ENCODE assay signal across 2 cellular contexts in the genomic region with DNA sequence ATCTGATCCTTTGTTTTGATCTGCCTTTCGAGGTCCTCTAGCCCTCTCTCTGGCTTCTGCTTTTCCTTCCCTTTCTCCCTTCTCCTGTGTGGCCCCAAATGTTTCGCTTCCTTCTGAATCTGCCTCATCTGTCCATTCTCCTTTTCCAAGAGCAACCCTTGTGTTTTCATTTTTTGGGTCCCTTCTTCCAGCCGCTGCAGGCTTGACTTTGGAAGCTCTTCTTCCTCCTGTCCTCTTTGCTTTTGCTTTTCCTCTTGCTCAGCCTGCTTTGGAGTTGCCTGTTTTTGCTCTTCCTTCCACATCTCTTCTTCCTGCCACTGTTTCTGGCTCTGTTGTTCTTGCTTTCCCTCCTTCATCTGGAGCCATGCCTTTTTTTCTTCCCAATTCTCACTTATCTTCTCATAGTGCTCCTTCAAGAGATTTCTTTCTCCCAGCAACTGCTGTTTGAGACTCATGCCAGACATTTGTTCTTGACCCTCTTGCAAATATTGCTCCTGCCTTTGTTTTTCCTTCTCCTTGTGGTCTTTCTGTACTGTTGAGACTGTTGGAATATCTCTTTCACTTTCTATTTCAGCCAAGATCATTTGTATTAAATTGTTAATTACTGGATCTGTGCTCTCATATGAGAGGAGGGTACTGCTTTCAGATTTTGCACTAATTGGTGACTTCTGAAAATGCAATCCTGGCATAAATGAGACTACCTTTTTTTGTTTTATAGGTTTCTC.
TF ChIP-seq lines count a peak whose summit lies in the region.

No MANE protein-coding gene starts in this region.

TF ChIP-seq in SK-N-SH, 30 proteins besides CTCF, POLR2A, EP300 and RAD21 (continued from another document):
- TF ChIP-seq USF1 (IDR thresholded peaks at IDR 0.05; ENCODE audit: borderline replicate concordance, low read depth) = no peak
- no peak for TF ChIP-seq RXRA (IDR thresholded peaks at IDR 0.05; ENCODE audit: borderline replicate concordance, low read depth)
- no peak for TF ChIP-seq EZH2phosphoT487 (IDR thresholded peaks at IDR 0.05; ENCODE audit: borderline replicate concordance, low read depth)
- TF ChIP-seq RCOR1 (IDR thresholded peaks at IDR 0.05; ENCODE audit: low read length) = no peak
TF ChIP-seq in SK-N-SH: peak in this region for 0.

TF ChIP-seq in SK-N-SH treated with all-trans-retinoic acid at 6 μM for 48 hours, 23 proteins besides CTCF, POLR2A, EP300 and RAD21 (continued from another document):
- TF ChIP-seq, protein P1, sequence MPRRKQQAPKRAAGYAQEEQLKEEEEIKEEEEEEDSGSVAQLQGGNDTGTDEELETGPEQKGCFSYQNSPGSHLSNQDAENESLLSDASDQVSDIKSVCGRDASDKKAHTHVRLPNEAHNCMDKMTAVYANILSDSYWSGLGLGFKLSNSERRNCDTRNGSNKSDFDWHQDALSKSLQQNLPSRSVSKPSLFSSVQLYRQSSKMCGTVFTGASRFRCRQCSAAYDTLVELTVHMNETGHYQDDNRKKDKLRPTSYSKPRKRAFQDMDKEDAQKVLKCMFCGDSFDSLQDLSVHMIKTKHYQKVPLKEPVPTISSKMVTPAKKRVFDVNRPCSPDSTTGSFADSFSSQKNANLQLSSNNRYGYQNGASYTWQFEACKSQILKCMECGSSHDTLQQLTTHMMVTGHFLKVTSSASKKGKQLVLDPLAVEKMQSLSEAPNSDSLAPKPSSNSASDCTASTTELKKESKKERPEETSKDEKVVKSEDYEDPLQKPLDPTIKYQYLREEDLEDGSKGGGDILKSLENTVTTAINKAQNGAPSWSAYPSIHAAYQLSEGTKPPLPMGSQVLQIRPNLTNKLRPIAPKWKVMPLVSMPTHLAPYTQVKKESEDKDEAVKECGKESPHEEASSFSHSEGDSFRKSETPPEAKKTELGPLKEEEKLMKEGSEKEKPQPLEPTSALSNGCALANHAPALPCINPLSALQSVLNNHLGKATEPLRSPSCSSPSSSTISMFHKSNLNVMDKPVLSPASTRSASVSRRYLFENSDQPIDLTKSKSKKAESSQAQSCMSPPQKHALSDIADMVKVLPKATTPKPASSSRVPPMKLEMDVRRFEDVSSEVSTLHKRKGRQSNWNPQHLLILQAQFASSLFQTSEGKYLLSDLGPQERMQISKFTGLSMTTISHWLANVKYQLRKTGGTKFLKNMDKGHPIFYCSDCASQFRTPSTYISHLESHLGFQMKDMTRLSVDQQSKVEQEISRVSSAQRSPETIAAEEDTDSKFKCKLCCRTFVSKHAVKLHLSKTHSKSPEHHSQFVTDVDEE (CRISPR knock-in tag; IDR thresholded peaks at IDR 0.05) = no peak
- TF ChIP-seq ZFP30 (CRISPR knock-in tag; IDR thresholded peaks at IDR 0.05) (no peak), PPARA (CRISPR knock-in tag; IDR thresholded peaks at IDR 0.05; ENCODE audit: borderline replicate concordance) (no peak), ARNTL (CRISPR knock-in tag; IDR thresholded peaks at IDR 0.05; ENCODE audit: borderline replicate concordance, low read depth) (no peak), BACH2 (CRISPR knock-in tag; IDR thresholded peaks at IDR 0.05; ENCODE audit: borderline replicate concordance) (no peak)
- TF ChIP-seq, protein P2, sequence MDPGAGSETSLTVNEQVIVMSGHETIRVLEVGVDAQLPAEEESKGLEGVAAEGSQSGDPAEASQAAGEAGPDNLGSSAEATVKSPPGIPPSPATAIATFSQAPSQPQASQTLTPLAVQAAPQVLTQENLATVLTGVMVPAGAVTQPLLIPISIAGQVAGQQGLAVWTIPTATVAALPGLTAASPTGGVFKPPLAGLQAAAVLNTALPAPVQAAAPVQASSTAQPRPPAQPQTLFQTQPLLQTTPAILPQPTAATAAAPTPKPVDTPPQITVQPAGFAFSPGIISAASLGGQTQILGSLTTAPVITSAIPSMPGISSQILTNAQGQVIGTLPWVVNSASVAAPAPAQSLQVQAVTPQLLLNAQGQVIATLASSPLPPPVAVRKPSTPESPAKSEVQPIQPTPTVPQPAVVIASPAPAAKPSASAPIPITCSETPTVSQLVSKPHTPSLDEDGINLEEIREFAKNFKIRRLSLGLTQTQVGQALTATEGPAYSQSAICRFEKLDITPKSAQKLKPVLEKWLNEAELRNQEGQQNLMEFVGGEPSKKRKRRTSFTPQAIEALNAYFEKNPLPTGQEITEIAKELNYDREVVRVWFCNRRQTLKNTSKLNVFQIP (CRISPR knock-in tag; IDR thresholded peaks at IDR 0.05; ENCODE audit: borderline replicate concordance, low read depth) = no peak
TF ChIP-seq in SK-N-SH treated with all-trans-retinoic acid at 6 μM for 48 hours: peak in this region for 0.
